10 cellular contexts compared by ENCODE assay signal in the genomic region with DNA sequence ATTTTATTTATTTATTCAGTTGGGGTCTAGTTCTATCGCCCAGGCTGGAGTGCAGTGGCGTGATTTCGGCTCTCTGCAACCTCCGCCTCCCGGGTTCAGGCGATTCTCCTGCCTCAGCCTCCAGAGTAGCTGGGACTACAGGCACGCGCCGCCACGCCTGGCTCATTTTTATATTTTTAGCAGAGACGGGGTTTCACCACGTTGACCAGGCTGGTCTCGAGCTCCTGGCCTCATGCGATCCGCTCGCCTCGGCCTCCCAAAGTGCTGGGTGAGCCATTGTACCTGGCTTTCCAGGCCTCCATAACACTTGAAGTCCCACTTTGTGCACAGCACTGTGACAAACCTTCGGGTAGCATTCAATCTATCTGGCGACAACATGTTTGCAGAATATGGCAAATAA. TPM values are rescaled to one million over a fixed set of nuclear protein-coding genes. Genes with fewer than 3 reads are reported as not detected.
A peak's percentile ranks its signal among the peaks of the same experiment; 100 is the strongest.
DNase-seq lines count a peak whose midpoint lies in the region; ATAC-seq and TF ChIP-seq lines count a peak whose summit lies in the region.
"Had no signal": no experiment of that assay in that cellular context is flagged by ENCODE, and none has a peak within 500 bp of the region (broad histone marks: within the 10 kb centered on the region; RNA-seq: fewer than 3 reads in every experiment).

No MANE protein-coding gene starts in this region.

- H3K4me2 ChIP-seq in fibroblast of lung (ENCODE audit: extremely low read depth, insufficient read depth, low read length), result peak overlapping the region; percentile 95

- H3K36me3 Mint-ChIP-seq in activated CD8-positive, alpha-beta memory T cell treated with anti-CD3 and anti-CD28 coated beads, Interleukin-2, amount 10 ng/mL, durations not matched to agents 7 days and 5 days, result peaks cover 25% of the 10 kb centered on the region
- no peaks in the 10 kb centered on the region for H3K36me3 Mint-ChIP-seq in T-helper 17 cell (ENCODE audit: low read depth)
- peaks cover 38% of the 10 kb centered on the region for H3K36me3 Mint-ChIP-seq in stimulated activated effector memory CD8-positive, alpha-beta T cell treated with anti-CD3 and anti-CD28 coated beads, Interleukin-12 subunit alpha, Interleukin-12 subunit beta, amount 100 ng/mL, for 72 hours

- H3K27me3 ChIP-seq in fibroblast of lung (ENCODE audit: control insufficient read depth, insufficient read depth, low read length), result no peaks in the 10 kb centered on the region

- no peaks in the 10 kb centered on the region for H4K20me1 ChIP-seq in fibroblast of lung (ENCODE audit: control insufficient read depth, extremely low read depth, insufficient read depth, low read length)

- no peak overlapping the region for H2AFZ ChIP-seq in fibroblast of lung (ENCODE audit: low read length)

- no peaks in the 10 kb centered on the region for H3K9me3 ChIP-seq in T-helper 17 cell (ENCODE audit: control insufficient read depth, low read length, poor library complexity, severe bottlenecking)
- H3K9me3 ChIP-seq in fibroblast of lung (ENCODE audit: control insufficient read depth, insufficient read depth, low read depth, low read length), result no peaks in the 10 kb centered on the region

- H3K27me3 Mint-ChIP-seq in activated CD8-positive, alpha-beta memory T cell treated with anti-CD3 and anti-CD28 coated beads, Interleukin-2, amount 10 ng/mL, durations not matched to agents 7 days and 5 days, result no peaks in the 10 kb centered on the region
- H3K27me3 Mint-ChIP-seq in T-helper 17 cell, result no peaks in the 10 kb centered on the region

- peak overlapping the region; percentile 98 for H3K27ac Mint-ChIP-seq in activated CD8-positive, alpha-beta memory T cell treated with anti-CD3 and anti-CD28 coated beads, Interleukin-2, amount 10 ng/mL, durations not matched to agents 7 days and 5 days
- peak overlapping the region; percentile 94 for H3K27ac Mint-ChIP-seq in T-helper 17 cell
- H3K27ac Mint-ChIP-seq in stimulated activated effector memory CD8-positive, alpha-beta T cell treated with anti-CD3 and anti-CD28 coated beads, Interleukin-12 subunit alpha, Interleukin-12 subunit beta, amount 100 ng/mL, for 72 hours, result peak overlapping the region; percentile 98

- no peak for DNase-seq in activated CD8-positive, alpha-beta memory T cell treated with anti-CD3 and anti-CD28 coated beads, Interleukin-2, amount 10 ng/mL, durations not matched to agents 7 days and 5 days
- DNase-seq in activated CD8-positive, alpha-beta memory T cell treated with anti-CD3 and anti-CD28 coated beads, Interleukin-2, amount 50 U/mL, for 4 hours, result no peak
- DNase-seq in T-helper 17 cell, result no peak
- DNase-seq in fibroblast of lung (ENCODE audit: low read depth in 2 of 2), result no peak
- no peak for DNase-seq in stimulated activated effector memory CD8-positive, alpha-beta T cell treated with anti-CD3 and anti-CD28 coated beads, Interleukin-12 subunit alpha, Interleukin-12 subunit beta, amount 100 ng/mL, for 72 hours (ENCODE audit: low spot score in 2 of 2)
- no peak for DNase-seq in Right ventricle myocardium inferior (ENCODE audit: missing footprints)
- DNase-seq: left ventricle myocardium superior; stimulated activated CD4-positive, alpha-beta T cell treated with anti-CD3 and anti-CD28 coated beads, Interleukin-4, amount 100 ng/mL, for 4 hours had no signal

- no peak for TF ChIP-seq CTCF in fibroblast of lung (conservative IDR thresholded peaks at IDR 0.05 in 1 of 2, IDR thresholded peaks at IDR 0.05 in 1 of 2; ENCODE audit: low read depth in 1 of 2, low read length in 2 of 2)

- H3K4me3 Mint-ChIP-seq in activated CD8-positive, alpha-beta memory T cell treated with anti-CD3 and anti-CD28 coated beads, Interleukin-2, amount 10 ng/mL, durations not matched to agents 7 days and 5 days, result peak overlapping the region; percentile 81
- peak overlapping the region; percentile 93 for H3K4me3 Mint-ChIP-seq in T-helper 17 cell
- H3K4me3 Mint-ChIP-seq in stimulated activated effector memory CD8-positive, alpha-beta T cell treated with anti-CD3 and anti-CD28 coated beads, Interleukin-12 subunit alpha, Interleukin-12 subunit beta, amount 100 ng/mL, for 72 hours, result peak overlapping the region; percentile 91

- no peak overlapping the region for H3K9ac ChIP-seq in fibroblast of lung (ENCODE audit: insufficient read depth, low read length)

- H3K4me1 ChIP-seq in fibroblast of lung (ENCODE audit: control insufficient read depth, extremely low read depth, insufficient read depth, low read length), result peaks cover 2% of the 10 kb centered on the region

- H3K27ac ChIP-seq in fibroblast of lung (ENCODE audit: insufficient read depth, low read length), result peak overlapping the region; percentile 82

- peak overlapping the region in 2 of 4 experiments; percentile 70 to 82 for H3K4me3 ChIP-seq in fibroblast of lung (replicated peaks in 1 of 4; ENCODE audit: control extremely low read depth in 1 of 4, insufficient read depth in 1 of 4, low read depth in 3 of 4, low read length in 4 of 4)

- no peaks in the 10 kb centered on the region for H3K36me3 ChIP-seq in fibroblast of lung (ENCODE audit: control insufficient read depth, insufficient read depth, low read length)

- CTCF ChIA-PET in activated CD8-positive, alpha-beta memory T cell treated with anti-CD3 and anti-CD28 coated beads, Interleukin-2, amount 10 ng/mL, durations not matched to agents 7 days and 5 days (lab: Charles Lee), result interaction anchor here (0.9 to 3.2 kb wide), 4 partner anchors 17 to 144 kb away, joined by 3 to 14 read pairs (median 4); a partner anchor contains a TSS

- H3K9me3 Mint-ChIP-seq in activated CD8-positive, alpha-beta memory T cell treated with anti-CD3 and anti-CD28 coated beads, Interleukin-2, amount 10 ng/mL, durations not matched to agents 7 days and 5 days (ENCODE audit: low read depth), result no peaks in the 10 kb centered on the region
- H3K9me3 Mint-ChIP-seq in stimulated activated effector memory CD8-positive, alpha-beta T cell treated with anti-CD3 and anti-CD28 coated beads, Interleukin-12 subunit alpha, Interleukin-12 subunit beta, amount 100 ng/mL, for 72 hours, result no peaks in the 10 kb centered on the region

- peaks cover 56% of the 10 kb centered on the region for H3K4me1 Mint-ChIP-seq in activated CD8-positive, alpha-beta memory T cell treated with anti-CD3 and anti-CD28 coated beads, Interleukin-2, amount 10 ng/mL, durations not matched to agents 7 days and 5 days
- H3K4me1 Mint-ChIP-seq in T-helper 17 cell, result peaks cover 31% of the 10 kb centered on the region
- peaks cover 38% of the 10 kb centered on the region for H3K4me1 Mint-ChIP-seq in stimulated activated effector memory CD8-positive, alpha-beta T cell treated with anti-CD3 and anti-CD28 coated beads, Interleukin-12 subunit alpha, Interleukin-12 subunit beta, amount 100 ng/mL, for 72 hours

- intact Hi-C loops in Right ventricle myocardium inferior (cut with DNase I), result loop anchor here (5.0 kb wide), 2 partner anchors 78 to 142 kb away; a partner anchor contains a TSS

- peaks cover 30% of the 10 kb centered on the region for H3K79me2 ChIP-seq in fibroblast of lung (ENCODE audit: control insufficient read depth, insufficient read depth, low read length)

- ATAC-seq in activated CD8-positive, alpha-beta memory T cell treated with anti-CD3 and anti-CD28 coated beads, Interleukin-2, amount 10 ng/mL, durations not matched to agents 7 days and 5 days, result no peak
- no peak for ATAC-seq in T-helper 17 cell
- ATAC-seq in stimulated activated effector memory CD8-positive, alpha-beta T cell treated with anti-CD3 and anti-CD28 coated beads, Interleukin-12 subunit alpha, Interleukin-12 subunit beta, amount 100 ng/mL, for 72 hours, result no peak
- no peak for ATAC-seq in Right ventricle myocardium inferior
- no peak for ATAC-seq in HG03439 (IDR thresholded peaks at IDR 0.05; ENCODE audit: unreplicated experiment)
- no peak for ATAC-seq in HG03432 (IDR thresholded peaks at IDR 0.05; ENCODE audit: unreplicated experiment)

RNA-seq across cellular contexts. Expression of a gene that starts 1.0 kb away (rescaled TPM):
- 10 to 100 TPM; 29.2 to 47.4 TPM for total RNA-seq in activated CD8-positive, alpha-beta memory T cell treated with anti-CD3 and anti-CD28 coated beads, Interleukin-2, amount 10 ng/mL, durations not matched to agents 7 days and 5 days
- total RNA-seq in T-helper 17 cell (10 to 100 TPM; 12.8 to 15.3 TPM), fibroblast of lung (9.5 and 13.4 TPM in 2 replicates), Right ventricle myocardium inferior (4.2 TPM)
- 7.6 and 8.9 TPM in 2 replicates for polyA plus RNA-seq in fibroblast of lung
- 4.0 and 5.3 TPM in 2 replicates for polyA plus RNA-seq in fibroblast of lung (2012)
- polyA minus RNA-seq in fibroblast of lung (ENCODE audit: low replicate concordance), result 0.55 and 0.74 TPM in 2 replicates

RNA-seq across cellular contexts. Expression of a gene that starts 4.3 kb away (rescaled TPM):
- 1 to 10 TPM in 1 of 2 experiments, under 1 TPM in 1; 0.91 to 1.1 TPM for total RNA-seq in activated CD8-positive, alpha-beta memory T cell treated with anti-CD3 and anti-CD28 coated beads, Interleukin-2, amount 10 ng/mL, durations not matched to agents 7 days and 5 days
- not detected for total RNA-seq in T-helper 17 cell
- 0.26 and 0.33 TPM in 2 replicates for total RNA-seq in fibroblast of lung
- 0.18 TPM in 1 of 2 replicates, not detected in the other for polyA plus RNA-seq in fibroblast of lung
- 0.24 and 0.28 TPM in 2 replicates for polyA plus RNA-seq in fibroblast of lung (2012)
- polyA minus RNA-seq in fibroblast of lung (ENCODE audit: low replicate concordance), result not detected in 2 replicates
- not detected for total RNA-seq in Right ventricle myocardium inferior
- total RNA-seq: left ventricle myocardium superior had no signal
